Comparison of ENCODE assay signal across 8 cellular contexts in the genomic region with DNA sequence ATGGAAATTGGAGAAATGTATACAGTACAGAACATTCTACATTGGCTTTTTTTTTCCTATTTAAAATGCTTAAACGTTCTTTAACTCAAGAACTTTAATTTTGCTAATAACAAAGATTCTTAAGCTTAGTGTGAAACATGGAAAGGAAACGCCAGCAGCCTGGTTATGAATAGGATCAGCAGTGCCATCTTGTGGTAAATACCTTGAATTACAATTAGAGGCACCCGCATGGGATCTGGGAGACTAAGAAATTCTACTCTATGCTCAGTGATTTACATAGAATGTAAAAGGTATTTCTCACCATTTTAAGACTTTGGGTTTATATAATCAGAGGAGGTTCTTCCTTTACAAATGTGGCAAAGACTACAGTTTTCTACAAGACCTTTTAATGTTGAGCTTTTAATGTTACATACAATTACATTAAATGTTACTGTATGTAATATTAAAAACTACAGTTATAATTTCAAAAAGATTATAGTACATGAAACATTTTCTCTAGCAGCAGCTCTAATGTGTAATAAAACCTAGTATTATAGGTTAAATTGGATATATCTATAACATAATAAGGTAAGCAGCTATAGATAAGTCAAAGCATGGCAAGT. TPM values are rescaled to one million over a fixed set of nuclear protein-coding genes. Genes with fewer than 3 reads are reported as not detected.
DNase-seq lines count a peak whose midpoint lies in the region; ATAC-seq, FAIRE-seq and TF ChIP-seq lines count a peak whose summit lies in the region.

No MANE protein-coding gene starts in this region.

- ATAC-seq in HG03558 (IDR thresholded peaks at IDR 0.05; ENCODE audit: extremely low read depth, unreplicated experiment) (peak; percentile 67), PC-3 (peak; percentile 55; the same call in 1 of the 2 replicates), left lung (peak; percentile 93), upper lobe of right lung (peak; percentile 93), HG03025 (IDR thresholded peaks at IDR 0.05; ENCODE audit: low FRiP score, unreplicated experiment) (no peak)

- H3K4me3 Mint-ChIP-seq in activated naive CD4-positive, alpha-beta T cell treated with anti-CD3 and anti-CD28 coated beads for 36 hours, result no peak overlapping the region

- BruUV-seq in PC-3 (replicated peaks; lab: Mats Ljungman, UMichigan), result no TSS peak

- H3K9me2 ChIP-seq in PC-3 (replicated peaks; ENCODE audit: low read length), result no peaks in the 10 kb centered on the region

- H3K27ac Mint-ChIP-seq in activated naive CD4-positive, alpha-beta T cell treated with anti-CD3 and anti-CD28 coated beads for 36 hours, result no peak overlapping the region

- peak; percentile 41 for DNase-seq in activated naive CD4-positive, alpha-beta T cell treated with anti-CD3 and anti-CD28 coated beads for 36 hours
- DNase-seq in activated naive CD4-positive, alpha-beta T cell (lab: John Stamatoyannopoulos, UW), result no peak
- DNase-seq in PC-3, result peak; percentile 67
- DNase-seq in bronchial epithelial cell (ENCODE audit: low read depth), result peak; percentile 55
- DNase-seq in left lung, result no peak
- DNase-seq in upper lobe of right lung, result no peak

- no peak overlapping the region for H2AFZ ChIP-seq in PC-3 (ENCODE audit: low read length)

- no peak overlapping the region for H3K9ac ChIP-seq in PC-3 (ENCODE audit: low read length)

- H3K4me2 ChIP-seq in PC-3 (ENCODE audit: low read length), result no peak overlapping the region

- H3K79me2 ChIP-seq in PC-3 (ENCODE audit: low read length), result no peaks in the 10 kb centered on the region

- no peak overlapping the region for H3K4me3 ChIP-seq in PC-3 (ENCODE audit: low read length)
- H3K4me3 ChIP-seq in bronchial epithelial cell (ENCODE audit: low read depth, low read length), result no peak overlapping the region
- H3K4me3 ChIP-seq in left lung, result no peak overlapping the region
- H3K4me3 ChIP-seq in upper lobe of right lung, result no peak overlapping the region

- H3K27me3 Mint-ChIP-seq in activated naive CD4-positive, alpha-beta T cell treated with anti-CD3 and anti-CD28 coated beads for 36 hours (ENCODE audit: low read depth), result no peaks in the 10 kb centered on the region

- intact Hi-C loops in activated naive CD4-positive, alpha-beta T cell treated with anti-CD3 and anti-CD28 coated beads for 36 hours (cut with micrococcal nuclease), result loop anchor here (1.0 to 5.0 kb wide), 7 partner anchors 30 to 723 kb away; no protein-coding TSS in a partner anchor
- intact Hi-C loops in PC-3 (cut with micrococcal nuclease) (loop anchor here (1.0 to 5.0 kb wide), 2 partner anchors 207 to 231 kb away; no protein-coding TSS in a partner anchor), left lung (cut with DNase I) (no loop called here), upper lobe of right lung (cut with DNase I) (no loop called here)

- POLR2A ChIA-PET in PC-3 (lab: Charles Lee; ENCODE audit: unreplicated experiment), result interaction anchor here (0.6 to 0.7 kb wide), 2 partner anchors 11 to 80 kb away, joined by 4 to 8 read pairs; no protein-coding TSS in a partner anchor

- no peak overlapping the region for H3K27ac ChIP-seq in PC-3 (ENCODE audit: low read length)
- H3K27ac ChIP-seq in left lung, result no peak overlapping the region
- no peak overlapping the region for H3K27ac ChIP-seq in upper lobe of right lung

- CTCF ChIA-PET in activated naive CD4-positive, alpha-beta T cell treated with anti-CD3 and anti-CD28 coated beads for 36 hours (lab: Charles Lee), result interaction anchor here (0.5 to 6.0 kb wide), 41 partner anchors 9 to 1542 kb away, joined by 3 to 67 read pairs (median 4); partner anchors contain the start of gene APOBEC4
- CTCF ChIA-PET in PC-3 (lab: Charles Lee), result interaction anchor here (0.5 to 1.4 kb wide), 11 partner anchors 15 to 1541 kb away, joined by 3 to 13 read pairs (median 4); partner anchors contain the start of gene APOBEC4

- no peaks in the 10 kb centered on the region for H3K4me1 ChIP-seq in PC-3 (ENCODE audit: insufficient read depth, low read length)
- no peaks in the 10 kb centered on the region for H3K4me1 ChIP-seq in left lung
- H3K4me1 ChIP-seq in upper lobe of right lung, result no peaks in the 10 kb centered on the region

- no peaks in the 10 kb centered on the region for H4K20me1 ChIP-seq in PC-3 (ENCODE audit: low read length)

- H3K36me3 ChIP-seq in PC-3 (ENCODE audit: low read depth, low read length) (no peaks in the 10 kb centered on the region), bronchial epithelial cell (ENCODE audit: control insufficient read depth, insufficient read depth, low read length) (no peaks in the 10 kb centered on the region), left lung (no peaks in the 10 kb centered on the region), upper lobe of right lung (no peaks in the 10 kb centered on the region)

- no peaks in the 10 kb centered on the region for H3K36me3 Mint-ChIP-seq in activated naive CD4-positive, alpha-beta T cell treated with anti-CD3 and anti-CD28 coated beads for 36 hours (ENCODE audit: low read depth)

- H3K9me3 ChIP-seq in PC-3 (ENCODE audit: low read length) (no peaks in the 10 kb centered on the region), left lung (no peaks in the 10 kb centered on the region), upper lobe of right lung (no peaks in the 10 kb centered on the region)

- TF ChIP-seq CTCF in PC-3 (conservative IDR thresholded peaks at IDR 0.05; ENCODE audit: low read depth, low read length), result peak; percentile 69
- TF ChIP-seq CTCF in bronchial epithelial cell (IDR thresholded peaks at IDR 0.05; ENCODE audit: insufficient read depth, low read length, severe bottlenecking), result peak; percentile 50
- TF ChIP-seq CTCF in left lung (IDR thresholded peaks at IDR 0.05), result peak; percentile 83 to 84
- peak; percentile 88 for TF ChIP-seq CTCF in upper lobe of right lung (IDR thresholded peaks at IDR 0.05)

- no peak for FAIRE-seq in bronchial epithelial cell (lab: Jason Lieb, UNC)

- H3F3A ChIP-seq in PC-3 (ENCODE audit: low read length, unreplicated experiment), result no peaks in the 10 kb centered on the region

- peaks cover 8% of the 10 kb centered on the region for H3K4me1 Mint-ChIP-seq in activated naive CD4-positive, alpha-beta T cell treated with anti-CD3 and anti-CD28 coated beads for 36 hours (ENCODE audit: low read depth)

- H3K27me3 ChIP-seq in PC-3 (ENCODE audit: low read length) (no peaks in the 10 kb centered on the region), bronchial epithelial cell (ENCODE audit: control insufficient read depth, insufficient read depth, low read length) (no peaks in the 10 kb centered on the region), left lung (no peaks in the 10 kb centered on the region), upper lobe of right lung (no peaks in the 10 kb centered on the region)

- no peaks in the 10 kb centered on the region for H3K9me3 Mint-ChIP-seq in activated naive CD4-positive, alpha-beta T cell treated with anti-CD3 and anti-CD28 coated beads for 36 hours

RNA-seq across cellular contexts. Expression of gene APOBEC4, which starts 32.1 kb away (rescaled TPM):
- not detected for total RNA-seq in activated naive CD4-positive, alpha-beta T cell treated with anti-CD3 and anti-CD28 coated beads for 36 hours
- total RNA-seq in PC-3 (2014; rRNA removed) (not detected in 2 replicates), bronchial epithelial cell (not detected in 2 replicates), left lung (under 1 TPM; 0.26 to 0.89 TPM), upper lobe of right lung (not detected)

RNA-seq across cellular contexts. Expression of gene ARPC5, which starts 49.6 kb away (rescaled TPM):
- 100 to 1,000 TPM; 162 to 164 TPM for total RNA-seq in activated naive CD4-positive, alpha-beta T cell treated with anti-CD3 and anti-CD28 coated beads for 36 hours
- total RNA-seq in PC-3 (2014; rRNA removed) (60.0 and 76.1 TPM in 2 replicates), bronchial epithelial cell (95.3 and 182 TPM in 2 replicates), left lung (100 to 1,000 TPM; 171 to 208 TPM), upper lobe of right lung (181 TPM)

Comparison
In these comparisons a context has a peak if more than half of its experiments do, and no peak if none do; other contexts are left out.
1. DNase-seq: peak in activated naive CD4-positive, alpha-beta T cell treated with anti-CD3 and anti-CD28 coated beads for 36 hours (single experiment), PC-3 (single experiment) and bronchial epithelial cell (single experiment); none in activated naive CD4-positive, alpha-beta T cell (0 of 4), left lung (0 of 2) and upper lobe of right lung (single experiment).
2. intact Hi-C loops: an anchor here in activated naive CD4-positive, alpha-beta T cell treated with anti-CD3 and anti-CD28 coated beads for 36 hours (1.0 to 5.0 kb wide) and PC-3 (1.0 to 5.0 kb wide); none called in left lung and upper lobe of right lung.
3. Peak in every context shown above with its lines, with median percentiles within 50 percentile points of each other: CTCF ChIP-seq.